In the genomic region with DNA sequence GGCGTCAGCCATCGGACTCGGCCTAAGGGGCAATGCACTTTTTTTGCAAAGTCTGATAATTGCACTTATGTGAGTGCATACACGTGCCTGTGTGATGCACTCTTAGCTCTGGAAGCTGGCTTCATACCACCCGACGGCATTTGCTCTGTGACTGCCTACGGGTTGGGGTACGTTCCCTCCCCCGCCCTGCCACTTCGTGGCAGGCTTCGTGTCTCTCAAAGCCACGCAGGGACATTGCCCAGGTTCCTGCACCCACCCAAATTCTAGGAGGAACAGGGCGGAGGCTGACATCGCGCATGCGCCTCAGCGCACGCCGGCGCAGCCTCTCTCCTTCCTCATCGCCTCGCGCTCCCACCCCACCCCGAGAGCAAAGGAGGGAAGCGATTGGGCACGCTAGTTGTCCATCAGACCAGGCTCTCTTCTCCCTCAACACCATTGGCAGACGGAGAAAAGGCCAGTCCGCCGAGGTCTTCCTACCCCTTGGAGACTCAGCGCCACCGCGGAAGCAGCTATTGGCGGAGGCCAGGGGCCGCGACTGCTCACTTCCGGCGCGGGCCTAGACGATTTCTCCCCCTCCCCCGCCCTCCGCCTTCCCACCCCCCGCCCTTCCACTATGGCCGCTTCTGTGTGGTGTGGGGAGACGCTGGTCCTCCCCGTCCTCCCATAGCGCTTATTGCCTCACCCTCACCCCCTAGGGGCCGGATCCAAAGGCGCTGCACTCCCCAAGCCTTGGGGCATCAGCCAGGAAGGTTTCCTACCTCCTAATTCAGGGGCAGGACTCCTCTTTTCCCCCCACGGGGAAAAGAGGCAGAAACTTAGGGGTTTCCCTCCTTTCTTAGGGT, we compare ENCODE assay signal across 8 cellular contexts. TPM values are rescaled to one million over a fixed set of nuclear protein-coding genes. Genes with fewer than 3 reads are reported as not detected.
DNase-seq lines count a peak whose midpoint lies in the region; ATAC-seq and TF ChIP-seq lines count a peak whose summit lies in the region.

TSS of gene INTS3 (plus strand) at position 588 of the 842 bp plus-strand sequence. CDS start 585 bp downstream, outside the sequence.

- DNase-seq in DMS153 (lab: John Stamatoyannopoulos, UW) (peak; percentile 100), PC-3 (peak; percentile 100), activated T-cell treated with anti-CD3 and anti-CD28 coated beads for 48 hours (ENCODE audit: low read depth) (peak; percentile 98), epithelial cell of prostate (ENCODE audit: low read depth, low spot score) (peak; percentile 100), mucosa of descending colon (peak; percentile 98 to 100 (median 99))
- DNase-seq in stimulated activated CD8-positive, alpha-beta memory T cell treated with anti-CD3 and anti-CD28 coated beads, Interleukin-4, amount 100 ng/mL, for 24 hours (ENCODE audit: low read depth) = peak; percentile 98

- no peaks in the 10 kb centered on the region for H3F3A ChIP-seq in PC-3 (ENCODE audit: low read length, unreplicated experiment)

- peak within 1 kb of the TSS; percentile 100 for H3K4me2 ChIP-seq in PC-3 (ENCODE audit: low read length)

- CTCF ChIA-PET in PC-3 (lab: Charles Lee) = interaction anchor here (0.6 to 0.7 kb wide), 2 partner anchors 42 to 233 kb away, joined by 3 to 10 read pairs; no protein-coding TSS in a partner anchor

- ATAC-seq in GM21576 (IDR thresholded peaks at IDR 0.05; ENCODE audit: unreplicated experiment) (peak; percentile 95), PC-3 (peak; percentile 97), mucosa of descending colon (peak; percentile 100)

- intact Hi-C loops in PC-3 (cut with micrococcal nuclease) = no loop called here
- intact Hi-C loops in mucosa of descending colon (cut with DNase I, micrococcal nuclease) = no loop called here

- H3K36me3 ChIP-seq in PC-3 (ENCODE audit: low read depth, low read length) = no peaks in the 10 kb centered on the region
- peaks cover 3% of the 10 kb centered on the region for H3K36me3 ChIP-seq in mucosa of descending colon (ENCODE audit: low read depth)

- TF ChIP-seq RAD21 in Ishikawa (IDR thresholded peaks at IDR 0.05; ENCODE audit: low read depth) = no peak

- peak within 1 kb of the TSS; percentile 92 for H2AFZ ChIP-seq in PC-3 (ENCODE audit: low read length)

- no peak; the same call in 1 of the 2 replicates for TF ChIP-seq EP300 in Ishikawa (IDR thresholded peaks at IDR 0.05; ENCODE audit: borderline replicate concordance)

- no peaks in the 10 kb centered on the region for H3K9me3 ChIP-seq in PC-3 (ENCODE audit: low read length)
- no peaks in the 10 kb centered on the region for H3K9me3 ChIP-seq in mucosa of descending colon

- no peak for TF ChIP-seq CTCF in PC-3 (conservative IDR thresholded peaks at IDR 0.05; ENCODE audit: low read depth, low read length)
- TF ChIP-seq CTCF in mucosa of descending colon (IDR thresholded peaks at IDR 0.05) = no peak

- H3K27ac ChIP-seq in PC-3 (ENCODE audit: low read length) (peak within 1 kb of the TSS; percentile 85), epithelial cell of prostate (peak within 1 kb of the TSS; percentile 79)

- H3K4me1 ChIP-seq in PC-3 (ENCODE audit: insufficient read depth, low read length) = peaks cover 33% of the 10 kb centered on the region
- H3K4me1 ChIP-seq in mucosa of descending colon (ENCODE audit: low read depth) = peaks cover 5% of the 10 kb centered on the region

- H3K79me2 ChIP-seq in PC-3 (ENCODE audit: low read length) = peaks cover 34% of the 10 kb centered on the region

- BruUV-seq in PC-3 (replicated peaks; lab: Mats Ljungman, UMichigan) = TSS peak; percentile 90

- POLR2A ChIA-PET in PC-3 (lab: Charles Lee; ENCODE audit: unreplicated experiment) = interaction anchor here (0.5 to 1.0 kb wide), 10 partner anchors 8 to 170 kb away, joined by 3 to 20 read pairs (median 6); partner anchors contain the start of genes CHTOP, ILF2 and S100A13

- H3K27me3 ChIP-seq in PC-3 (ENCODE audit: low read length) = no peaks in the 10 kb centered on the region

- peak within 1 kb of the TSS; percentile 99 for H3K9ac ChIP-seq in PC-3 (ENCODE audit: low read length)

- no peaks in the 10 kb centered on the region for H4K20me1 ChIP-seq in PC-3 (ENCODE audit: low read length)

- H3K4me3 ChIP-seq in PC-3 (ENCODE audit: low read length) (peak within 1 kb of the TSS; percentile 95), mucosa of descending colon (peak within 1 kb of the TSS; percentile 50)

- no peaks in the 10 kb centered on the region for H3K9me2 ChIP-seq in PC-3 (replicated peaks; ENCODE audit: low read length)

TF ChIP-seq in Ishikawa, 13 proteins besides CTCF, POLR2A, EP300 and RAD21:
- TF ChIP-seq MAX (IDR thresholded peaks at IDR 0.05) (peak; percentile 96), FOXM1 (IDR thresholded peaks at IDR 0.05; ENCODE audit: borderline replicate concordance, low read depth) (no peak), EGR1 (IDR thresholded peaks at IDR 0.05) (no peak), ZBTB7A (IDR thresholded peaks at IDR 0.05; ENCODE audit: low read depth) (no peak), USF1 (IDR thresholded peaks at IDR 0.05) (no peak), TAF1 (IDR thresholded peaks at IDR 0.05; ENCODE audit: low read depth) (peak; percentile 87), NFIC (IDR thresholded peaks at IDR 0.05) (no peak), REST (IDR thresholded peaks at IDR 0.05; ENCODE audit: low read depth) (no peak), CEBPB (IDR thresholded peaks at IDR 0.05) (no peak), TCF12 (IDR thresholded peaks at IDR 0.05; ENCODE audit: low read depth) (peak; percentile 16; the same call in 1 of the 2 replicates), CREB1 (IDR thresholded peaks at IDR 0.05; ENCODE audit: low read depth) (0 out of 2 replicates have a peak, but pooled peaks have one; percentile 41), YY1 (IDR thresholded peaks at IDR 0.05; ENCODE audit: low read depth) (peak; percentile 90), TEAD4 (IDR thresholded peaks at IDR 0.05) (no peak)

RNA-seq across cellular contexts. Expression of gene INTS3, which starts in this region (rescaled TPM):
- total RNA-seq in PC-3 (2014; rRNA removed) (46.5 and 57.4 TPM in 2 replicates), mucosa of descending colon (10 to 100 TPM; 30.6 to 52.3 (median 36.1) TPM)

Comparison
In these comparisons a context has a peak if more than half of its experiments do, and no peak if none do; other contexts are left out.
1. Peak in every context shown above with its lines: DNase-seq, ATAC-seq, H3K4me3 ChIP-seq and H3K27ac ChIP-seq.